In the genomic region with DNA sequence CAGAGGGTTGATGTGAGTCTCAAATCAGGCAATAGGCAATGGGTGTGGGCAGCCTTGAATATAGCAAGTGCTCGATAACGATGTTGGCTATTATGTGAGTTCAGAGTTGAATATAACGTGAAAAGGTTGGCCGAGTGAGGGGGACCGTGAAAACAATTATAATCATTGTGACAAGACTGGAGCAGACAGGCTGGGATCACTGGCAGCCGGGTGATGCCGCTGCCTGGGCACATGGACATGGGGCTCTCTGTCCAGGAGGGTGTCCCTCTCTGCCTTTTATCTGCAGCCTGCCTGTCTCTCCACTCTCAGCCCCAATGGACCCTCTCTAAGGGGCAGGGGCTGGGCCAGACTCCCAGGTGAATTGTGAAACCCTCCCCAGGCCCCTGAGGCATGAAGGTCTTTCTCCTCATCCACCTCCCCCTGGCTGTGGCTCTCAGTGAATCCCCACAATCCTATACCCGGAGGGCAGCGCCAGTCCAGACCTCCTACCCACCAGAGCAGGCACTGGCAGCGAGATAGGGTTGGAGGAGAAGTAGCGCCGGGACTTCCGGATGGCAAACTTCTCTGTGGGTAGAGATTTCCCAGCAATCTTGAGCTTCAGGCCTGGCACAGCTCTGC, we compare ENCODE assay signal across 14 cellular contexts. TPM values are rescaled to one million over a fixed set of nuclear protein-coding genes. Genes with fewer than 3 reads are reported as not detected.
DNase-seq lines count a peak whose midpoint lies in the region; ATAC-seq and TF ChIP-seq lines count a peak whose summit lies in the region.
"Had no signal": no experiment of that assay in that cellular context is flagged by ENCODE, and none has a peak within 500 bp of the region (broad histone marks: within the 10 kb centered on the region; RNA-seq: fewer than 3 reads in every experiment).

No MANE protein-coding gene starts in this region.

- H3K27ac Mint-ChIP-seq in activated T-helper 2 cell treated with anti-CD3 and anti-CD28 coated beads, Interferon-gamma antibody, Interleukin-2, Interleukin-4, amounts not matched to agents 10 μg/mL and 5 μg/mL and 100 μg/mL, durations not matched to agents 14 hours and 24 hours and 36 hours: peak overlapping the region; percentile 18
- H3K27ac Mint-ChIP-seq: CD4-positive, CD25-positive, alpha-beta regulatory T cell had no signal

- H3K9me3 Mint-ChIP-seq in activated T-helper 2 cell treated with anti-CD3 and anti-CD28 coated beads, Interferon-gamma antibody, Interleukin-2, Interleukin-4, amounts not matched to agents 10 μg/mL and 5 μg/mL and 100 μg/mL, durations not matched to agents 14 hours and 24 hours and 36 hours: no peaks in the 10 kb centered on the region
- H3K9me3 Mint-ChIP-seq: CD4-positive, CD25-positive, alpha-beta regulatory T cell had no signal

- no peak overlapping the region for H3K27ac ChIP-seq in body of pancreas

- H3K9me3 ChIP-seq in body of pancreas: no peaks in the 10 kb centered on the region
- H3K9me3 ChIP-seq: HAP-1 had no signal

- intact Hi-C loops in activated T-helper 2 cell treated with anti-CD3 and anti-CD28 coated beads, Interferon-gamma antibody, Interleukin-2, Interleukin-4, amounts not matched to agents 10 μg/mL and 5 μg/mL and 100 μg/mL, durations not matched to agents 14 hours and 24 hours and 36 hours (cut with micrococcal nuclease): no loop called here
- intact Hi-C loops in posterior vena cava (cut with DNase I) (loop anchor here in 1 of 2 donors (5.0 kb wide), 1 partner anchor 923 kb away; no protein-coding TSS in a partner anchor), body of pancreas (cut with DNase I) (no loop called here)

- peaks cover 28% of the 10 kb centered on the region for H3K4me1 Mint-ChIP-seq in activated T-helper 2 cell treated with anti-CD3 and anti-CD28 coated beads, Interferon-gamma antibody, Interleukin-2, Interleukin-4, amounts not matched to agents 10 μg/mL and 5 μg/mL and 100 μg/mL, durations not matched to agents 14 hours and 24 hours and 36 hours (ENCODE audit: low read depth)

- TF ChIP-seq POLR2A in body of pancreas (IDR thresholded peaks at IDR 0.05): no peak

- 89 to 90% methylated on average over 13 of the region's 13 CpGs for WGBS in body of pancreas, 2 donors

- no peaks in the 10 kb centered on the region for H3K36me3 Mint-ChIP-seq in activated T-helper 2 cell treated with anti-CD3 and anti-CD28 coated beads, Interferon-gamma antibody, Interleukin-2, Interleukin-4, amounts not matched to agents 10 μg/mL and 5 μg/mL and 100 μg/mL, durations not matched to agents 14 hours and 24 hours and 36 hours (ENCODE audit: low read depth)

- no peak for TF ChIP-seq CTCF in body of pancreas (IDR thresholded peaks at IDR 0.05)

- DNase-seq in activated T-cell treated with anti-CD3 and anti-CD28 coated beads, Interleukin-2, amount 50 U/mL, for 48 hours: peak; percentile 7 to 11
- DNase-seq in activated T-cell treated with anti-CD3 and anti-CD28 coated beads, Interleukin-2, amount 50 U/mL, for 1 hour: no peak
- DNase-seq in activated T-helper 2 cell treated with anti-CD3 and anti-CD28 coated beads, Interferon-gamma antibody, Interleukin-2, Interleukin-4, amounts not matched to agents 10 μg/mL and 5 μg/mL and 100 μg/mL, durations not matched to agents 14 hours and 24 hours and 36 hours (ENCODE audit: low spot score): no peak
- DNase-seq in left lobe of liver (ENCODE audit: low spot score) (peak; percentile 26), posterior vena cava (ENCODE audit: low spot score) (peak; percentile 36), NCI-H2171 treated with DMSO at 0.1 percent for 48 hours (lab: John Stamatoyannopoulos, UW) (no peak), body of pancreas (no peak)
- DNase-seq: ACHN; CD4-positive, CD25-positive, alpha-beta regulatory T cell; DMS53; GF-D8 had no signal

- ATAC-seq in left lobe of liver: no peak
- ATAC-seq in body of pancreas: no peak
- ATAC-seq in GM18498 (IDR thresholded peaks at IDR 0.05; ENCODE audit: unreplicated experiment): no peak

- no peaks in the 10 kb centered on the region for H3K36me3 ChIP-seq in body of pancreas (replicated peaks in 1 of 2; ENCODE audit: insufficient read depth in 1 of 2, low read depth in 2 of 2)
- H3K36me3 ChIP-seq: HAP-1 had no signal

- no peaks in the 10 kb centered on the region for H3K27me3 ChIP-seq in body of pancreas
- H3K27me3 ChIP-seq: BLaER1 treated with 17β-estradiol and CSF1 and Interleukin-3, amounts not matched to agents 10 nM and 100 nM had no signal

- no peak overlapping the region for H3K4me3 Mint-ChIP-seq in activated T-helper 2 cell treated with anti-CD3 and anti-CD28 coated beads, Interferon-gamma antibody, Interleukin-2, Interleukin-4, amounts not matched to agents 10 μg/mL and 5 μg/mL and 100 μg/mL, durations not matched to agents 14 hours and 24 hours and 36 hours (ENCODE audit: low read depth)
- H3K4me3 Mint-ChIP-seq: CD4-positive, CD25-positive, alpha-beta regulatory T cell had no signal

- no peak overlapping the region for H3K4me3 ChIP-seq in body of pancreas
- H3K4me3 ChIP-seq: BLaER1 treated with 17β-estradiol and CSF1 and Interleukin-3, amounts not matched to agents 10 nM and 100 nM; HAP-1 had no signal

- peaks cover 18% of the 10 kb centered on the region for H3K4me1 ChIP-seq in body of pancreas

- H3K27me3 Mint-ChIP-seq in activated T-helper 2 cell treated with anti-CD3 and anti-CD28 coated beads, Interferon-gamma antibody, Interleukin-2, Interleukin-4, amounts not matched to agents 10 μg/mL and 5 μg/mL and 100 μg/mL, durations not matched to agents 14 hours and 24 hours and 36 hours (ENCODE audit: low read depth): no peaks in the 10 kb centered on the region
- H3K27me3 Mint-ChIP-seq: CD4-positive, CD25-positive, alpha-beta regulatory T cell had no signal

RNA-seq across cellular contexts. Expression of gene TTC39A, which starts 36.4 kb away (rescaled TPM):
- total RNA-seq in activated T-helper 2 cell treated with anti-CD3 and anti-CD28 coated beads, Interferon-gamma antibody, Interleukin-2, Interleukin-4, amounts not matched to agents 10 μg/mL and 5 μg/mL and 100 μg/mL, durations not matched to agents 14 hours and 24 hours and 36 hours: 0.41 and 0.44 TPM in 2 replicates
- total RNA-seq in left lobe of liver (2.7 TPM), posterior vena cava (1 to 10 TPM in 1 of 2 donors, under 1 TPM in 1; 0.81 to 1.6 TPM), body of pancreas (10 to 100 TPM in 1 of 2 donors, 1 to 10 TPM in 1; 7.9 to 21.3 TPM)
- total RNA-seq: CD4-positive, CD25-positive, alpha-beta regulatory T cell had no signal

RNA-seq across cellular contexts. Expression of gene RNF11, which starts 57.9 kb away (rescaled TPM):
- 64.8 and 65.6 TPM in 2 replicates for total RNA-seq in activated T-helper 2 cell treated with anti-CD3 and anti-CD28 coated beads, Interferon-gamma antibody, Interleukin-2, Interleukin-4, amounts not matched to agents 10 μg/mL and 5 μg/mL and 100 μg/mL, durations not matched to agents 14 hours and 24 hours and 36 hours
- 54.7 TPM for total RNA-seq in left lobe of liver
- total RNA-seq in posterior vena cava: 100 to 1,000 TPM; 101 to 114 TPM
- total RNA-seq in body of pancreas: 10 to 100 TPM; 33.2 to 34.9 TPM

Comparison
In these comparisons a context has a peak if more than half of its experiments do, and no peak if none do; other contexts are left out.
1. DNase-seq: peak in activated T-cell treated with anti-CD3 and anti-CD28 coated beads, Interleukin-2, amount 50 U/mL, for 48 hours (2 of 2), left lobe of liver (single experiment) and posterior vena cava (single experiment); none in activated T-cell treated with anti-CD3 and anti-CD28 coated beads, Interleukin-2, amount 50 U/mL, for 1 hour (single experiment), activated T-helper 2 cell treated with anti-CD3 and anti-CD28 coated beads, Interferon-gamma antibody, Interleukin-2, Interleukin-4, amounts not matched to agents 10 μg/mL and 5 μg/mL and 100 μg/mL, durations not matched to agents 14 hours and 24 hours and 36 hours (single experiment), NCI-H2171 treated with DMSO at 0.1 percent for 48 hours (single experiment) and body of pancreas (0 of 4).